ENCODE assay signal across 19 cellular contexts in the genomic region with DNA sequence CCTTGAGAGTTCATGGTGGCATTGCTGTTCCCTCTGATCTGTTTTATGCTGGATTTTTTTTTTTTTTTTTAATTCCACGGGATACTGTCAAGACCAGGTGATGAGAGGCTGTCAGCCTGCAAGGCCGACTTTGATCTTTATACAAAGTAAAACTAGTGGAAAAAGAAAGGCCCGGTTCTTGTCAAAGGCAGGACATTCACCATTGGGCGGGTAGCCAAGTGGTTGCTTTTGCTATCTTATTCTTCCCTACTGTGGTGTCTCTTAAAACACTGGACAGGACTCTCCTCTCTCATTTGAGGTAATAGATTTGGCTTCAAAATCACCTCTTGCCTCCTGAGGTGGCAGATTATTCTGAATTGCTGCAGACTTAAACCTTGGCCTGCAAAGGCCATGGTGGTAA.
DNase-seq lines count a peak whose midpoint lies in the region; ATAC-seq and TF ChIP-seq lines count a peak whose summit lies in the region.
"Had no signal": no experiment of that assay in that cellular context is flagged by ENCODE, and none has a peak within 500 bp of the region (broad histone marks: within the 10 kb centered on the region; RNA-seq: fewer than 3 reads in every experiment).

No MANE protein-coding gene starts in this region.

- H3K4me1 ChIP-seq in cardiac muscle cell (ENCODE audit: low read depth) (no peaks in the 10 kb centered on the region), adipocyte (ENCODE audit: control insufficient read depth, insufficient read depth, low read length) (peaks cover 13% of the 10 kb centered on the region), endodermal cell (ENCODE audit: control insufficient read depth, insufficient read depth, low read length) (no peaks in the 10 kb centered on the region)
- H3K4me1 ChIP-seq: BLaER1, Caco-2 had no signal

- no peak for TF ChIP-seq CTCF in cardiac muscle cell (IDR thresholded peaks at IDR 0.05; ENCODE audit: low read depth, low read length)
- no peak for TF ChIP-seq CTCF in endodermal cell (conservative IDR thresholded peaks at IDR 0.05)

- DNase-seq in cardiac muscle cell (ENCODE audit: low read depth in 1 of 2, low spot score in 1 of 2) (peak; percentile 21 to 34), Right ventricle myocardium inferior (ENCODE audit: missing footprints) (no peak), adipocyte (ENCODE audit: low read depth) (no peak), endodermal cell (no peak), NCI-H510A (lab: John Stamatoyannopoulos, UW) (no peak), AG08395 (ENCODE audit: low spot score) (no peak)
- DNase-seq: Caco-2; CD4-positive, CD25-positive, alpha-beta regulatory T cell; CD8-positive, alpha-beta T cell; DMS153; DND-41; GM23248; H7; HCEC 1CT had no signal

- ATAC-seq in Right ventricle myocardium inferior (no peak), GM21576 (IDR thresholded peaks at IDR 0.05; ENCODE audit: unreplicated experiment) (no peak)
- ATAC-seq: CD8-positive, alpha-beta T cell had no signal

- no peaks in the 10 kb centered on the region for H3K27me3 ChIP-seq in cardiac muscle cell
- no peaks in the 10 kb centered on the region for H3K27me3 ChIP-seq in adipocyte (replicated peaks; ENCODE audit: control insufficient read depth, insufficient read depth, low read length)
- no peaks in the 10 kb centered on the region for H3K27me3 ChIP-seq in endodermal cell (ENCODE audit: control insufficient read depth, insufficient read depth, low read length, poor library complexity, severe bottlenecking)
- H3K27me3 ChIP-seq: BLaER1 had no signal

- H3K9ac ChIP-seq in adipocyte (ENCODE audit: low read length) (peak overlapping the region; percentile 30), endodermal cell (ENCODE audit: extremely low read depth, low read length, poor library complexity, severe bottlenecking) (no peak overlapping the region)
- H3K9ac ChIP-seq: BLaER1, GM23248 had no signal

- H3K27ac Mint-ChIP-seq in IgD-negative memory B cell (peak overlapping the region in 2 of 3 donors; percentile 11 to 63), endodermal cell (peak overlapping the region; percentile 12)
- H3K27ac Mint-ChIP-seq: B cell; CD8-positive, alpha-beta T cell had no signal

- 94% methylated on average over 3 to 4 of the region's 4 CpGs for WGBS in endodermal cell (ENCODE audit: insufficient coverage in 1 of 2, insufficient read length in 1 of 2), 2 experiments

- H3K4me1 Mint-ChIP-seq in IgD-negative memory B cell (peaks cover 1 to 4% (median 3%) of the 10 kb centered on the region in 3 donors), endodermal cell (no peaks in the 10 kb centered on the region)
- H3K4me1 Mint-ChIP-seq: B cell had no signal

- H3K27me3 Mint-ChIP-seq in IgD-negative memory B cell (no peaks in the 10 kb centered on the region), endodermal cell (ENCODE audit: insufficient read depth) (no peaks in the 10 kb centered on the region)
- H3K27me3 Mint-ChIP-seq: B cell; CD4-positive, CD25-positive, alpha-beta regulatory T cell had no signal

- H3K36me3 ChIP-seq in cardiac muscle cell (no peaks in the 10 kb centered on the region), adipocyte (ENCODE audit: control insufficient read depth, insufficient read depth, low read length, severe bottlenecking) (peaks cover 5% of the 10 kb centered on the region), endodermal cell (ENCODE audit: control insufficient read depth, insufficient read depth, low read length) (peaks cover 8% of the 10 kb centered on the region)

- H3K4me3 Mint-ChIP-seq in IgD-negative memory B cell: no peak overlapping the region
- no peak overlapping the region for H3K4me3 Mint-ChIP-seq in endodermal cell
- H3K4me3 Mint-ChIP-seq: B cell; CD4-positive, CD25-positive, alpha-beta regulatory T cell; CD8-positive, alpha-beta T cell had no signal

- H3K27ac ChIP-seq in cardiac muscle cell (peak overlapping the region; percentile 18), endodermal cell (ENCODE audit: low read depth, low read length) (no peak overlapping the region)
- H3K27ac ChIP-seq: BLaER1, C4-2B, GM23248 had no signal

- no peaks in the 10 kb centered on the region for H3K9me3 Mint-ChIP-seq in IgD-negative memory B cell
- peaks cover 3% of the 10 kb centered on the region for H3K9me3 Mint-ChIP-seq in endodermal cell
- H3K9me3 Mint-ChIP-seq: CD4-positive, CD25-positive, alpha-beta regulatory T cell; CD8-positive, alpha-beta T cell had no signal

- H3K36me3 Mint-ChIP-seq in IgD-negative memory B cell (peaks cover 15% of the 10 kb centered on the region), endodermal cell (ENCODE audit: low read depth) (peaks cover 12% of the 10 kb centered on the region)

- H3K4me3 ChIP-seq in cardiac muscle cell (no peak overlapping the region), adipocyte (ENCODE audit: low read length) (no peak overlapping the region), endodermal cell (ENCODE audit: low read length) (no peak overlapping the region)
- H3K4me3 ChIP-seq: BLaER1, GM23248 had no signal

- intact Hi-C loops in Right ventricle myocardium inferior (cut with DNase I): no loop called here

- H3K9me3 ChIP-seq in cardiac muscle cell (ENCODE audit: low read depth): no peaks in the 10 kb centered on the region
- H3K9me3 ChIP-seq in adipocyte (ENCODE audit: control insufficient read depth, low read length): no peaks in the 10 kb centered on the region
- H3K9me3 ChIP-seq in endodermal cell (ENCODE audit: control insufficient read depth, low read length): peaks cover 5% of the 10 kb centered on the region
- H3K9me3 ChIP-seq: BLaER1, Caco-2 had no signal

Comparison
In these comparisons a context has a peak if more than half of its experiments do, and no peak if none do; other contexts are left out.
1. DNase-seq: peak in cardiac muscle cell (2 of 2); none in Right ventricle myocardium inferior (single experiment), adipocyte (single experiment), endodermal cell (single experiment), NCI-H510A (single experiment) and AG08395 (single experiment).